1 cellular context compared by ENCODE assay signal in genomic region chr3:179476215-179476614, GRCh38.
TF ChIP-seq lines count a peak whose summit lies in the region.

No MANE protein-coding gene starts in this region.

TF ChIP-seq in K562, 482 proteins besides CTCF, POLR2A, EP300 and RAD21:
- TF ChIP-seq COPS2 (conservative IDR thresholded peaks at IDR 0.05) (no peak), AFF1 (IDR thresholded peaks at IDR 0.05; ENCODE audit: low read depth in 1 of 2, partially characterized antibody in 2 of 2) (peak in 1 of 2 experiments; percentile 65)
